28 cellular contexts compared by ENCODE assay signal in genomic region chr10:34029455-34029854, GRCh38.
"Had no signal": no experiment of that assay in that cellular context is flagged by ENCODE, and none has a peak within 500 bp of the region (broad histone marks: within the 10 kb centered on the region; RNA-seq: fewer than 3 reads in every experiment).

No MANE protein-coding gene starts in this region.

- H3K4me3 Mint-ChIP-seq: activated CD4-positive, alpha-beta T cell treated with anti-CD3 and anti-CD28 coated beads for 36 hours; activated naive CD4-positive, alpha-beta T cell treated with anti-CD3 and anti-CD28 coated beads for 36 hours; activated naive CD8-positive, alpha-beta T cell treated with anti-CD3 and anti-CD28 coated beads for 36 hours; effector memory CD8-positive, alpha-beta T cell; immature natural killer cell; naive B cell; nephron progenitor cell; T-helper 2 cell treated with Interferon-gamma antibody and Interleukin-4, amounts not matched to agents 5 μg/mL and 100 μg/mL, for 36 hours had no signal

- H3K27ac ChIP-seq: adrenal gland, body of pancreas, gastroesophageal sphincter, parathyroid adenoma, right atrium auricular region, spleen, testis, transverse colon had no signal

- H3K27ac Mint-ChIP-seq: activated CD4-positive, alpha-beta T cell treated with anti-CD3 and anti-CD28 coated beads for 36 hours; activated naive CD4-positive, alpha-beta T cell treated with anti-CD3 and anti-CD28 coated beads for 36 hours; activated naive CD8-positive, alpha-beta T cell treated with anti-CD3 and anti-CD28 coated beads for 36 hours; effector memory CD8-positive, alpha-beta T cell; immature natural killer cell; naive B cell; nephron progenitor cell; T-helper 2 cell treated with Interferon-gamma antibody and Interleukin-4, amounts not matched to agents 5 μg/mL and 100 μg/mL, for 36 hours had no signal

- H3K9me3 Mint-ChIP-seq: activated naive CD4-positive, alpha-beta T cell treated with anti-CD3 and anti-CD28 coated beads for 36 hours; effector memory CD8-positive, alpha-beta T cell; T-helper 2 cell treated with Interferon-gamma antibody and Interleukin-4, amounts not matched to agents 5 μg/mL and 100 μg/mL, for 36 hours had no signal

- DNase-seq: activated CD4-positive, alpha-beta T cell treated with anti-CD3 and anti-CD28 coated beads for 36 hours; activated CD4-positive, CD25-positive, alpha-beta regulatory T cell; activated effector memory CD4-positive, alpha-beta T cell treated with Interleukin-2 at 50 U/mL for 16 hours; activated naive CD4-positive, alpha-beta T cell treated with anti-CD3 and anti-CD28 coated beads for 36 hours; activated naive CD8-positive, alpha-beta T cell treated with anti-CD3 and anti-CD28 coated beads for 36 hours; adrenal gland; aorta; cortex of kidney; effector memory CD8-positive, alpha-beta T cell; erythroblast; head of caudate nucleus; hypothalamus; immature natural killer cell; kidney; left colon; mammary epithelial cell; naive B cell; nephron progenitor cell; spleen; stimulated activated naive CD4-positive, alpha-beta T cell; T-helper 1 cell; testis; transverse colon had no signal

- H3K4me1 Mint-ChIP-seq: activated CD4-positive, alpha-beta T cell treated with anti-CD3 and anti-CD28 coated beads for 36 hours; activated naive CD8-positive, alpha-beta T cell treated with anti-CD3 and anti-CD28 coated beads for 36 hours; immature natural killer cell; naive B cell had no signal

- H3K27me3 ChIP-seq: body of pancreas, gastroesophageal sphincter, right atrium auricular region, spleen, testis, transverse colon had no signal

- H3K9me3 ChIP-seq: adrenal gland, body of pancreas, gastroesophageal sphincter, testis, transverse colon had no signal

- H3K27me3 Mint-ChIP-seq: activated naive CD8-positive, alpha-beta T cell treated with anti-CD3 and anti-CD28 coated beads for 36 hours; effector memory CD8-positive, alpha-beta T cell; naive B cell had no signal

- ATAC-seq: activated CD4-positive, alpha-beta T cell treated with anti-CD3 and anti-CD28 coated beads for 36 hours; body of pancreas; effector memory CD8-positive, alpha-beta T cell; gastroesophageal sphincter; left colon had no signal

- H3K4me3 ChIP-seq: adrenal gland, body of pancreas, gastroesophageal sphincter, right atrium auricular region, spleen, testis, transverse colon had no signal

- H3K36me3 ChIP-seq: adrenal gland, gastroesophageal sphincter, right atrium auricular region, spleen, transverse colon had no signal

- H3K4me1 ChIP-seq: adrenal gland, body of pancreas, parathyroid adenoma, spleen, testis, transverse colon had no signal
